In the genomic region with DNA sequence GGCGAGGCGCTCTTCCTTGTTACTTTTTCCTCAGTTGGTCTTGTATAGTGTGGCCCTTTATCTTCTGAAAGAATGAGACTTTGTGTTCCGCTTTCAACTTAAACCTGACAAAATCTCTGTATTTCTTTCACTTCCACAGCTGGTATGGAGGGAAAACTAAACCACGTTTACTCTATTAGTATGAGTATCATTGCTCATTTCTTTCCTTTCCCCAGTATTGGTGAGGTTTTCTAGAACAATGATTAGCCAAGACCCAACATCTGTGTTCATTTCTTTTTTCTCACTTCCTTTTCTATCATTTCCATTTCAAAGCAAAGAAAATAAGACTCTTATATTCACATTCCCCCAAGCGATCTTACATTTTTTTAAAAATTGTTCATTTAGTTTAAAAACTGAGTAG, we compare ENCODE assay signal across 19 cellular contexts.
DNase-seq lines count a peak whose midpoint lies in the region; ATAC-seq and TF ChIP-seq lines count a peak whose summit lies in the region.
"Had no signal": no experiment of that assay in that cellular context is flagged by ENCODE, and none has a peak within 500 bp of the region (broad histone marks: within the 10 kb centered on the region; RNA-seq: fewer than 3 reads in every experiment).

No MANE protein-coding gene starts in this region.

- no peak for DNase-seq in CD4-positive, alpha-beta T cell
- DNase-seq in SKM-1 treated with dmso at 0.1 percent for 144 hours (lab: John Stamatoyannopoulos, UW; ENCODE audit: unreplicated experiment) (no peak), GM19238 (ENCODE audit: insufficient read length, low spot score) (no peak), RKO (ENCODE audit: low spot score) (no peak)
- DNase-seq: ACHN; activated B cell treated with CpG ODN at 0.5 μM for 24 hours; activated T-cell treated with anti-CD3 and anti-CD28 coated beads, Interleukin-2, amount 50 U/mL, for 1 hour; dorsolateral prefrontal cortex; mesenchymal stem cell; NCI-H2081; OCI-M1; stimulated activated CD4-positive, alpha-beta T cell treated with anti-CD3 and anti-CD28 coated beads, Interleukin-12 subunit alpha, Interleukin-12 subunit beta, amount 100 ng/mL, for 4 hours; SW 1271; upper lobe of right lung had no signal

- CTCF ChIA-PET in CD4-positive, alpha-beta T cell (lab: Charles Lee) = no interaction called here

- no peaks in the 10 kb centered on the region for H3K36me3 Mint-ChIP-seq in CD4-positive, alpha-beta T cell (ENCODE audit: low read depth)

- no peak overlapping the region for H3K4me3 Mint-ChIP-seq in CD4-positive, alpha-beta T cell
- H3K4me3 Mint-ChIP-seq: activated B cell treated with CpG ODN at 0.5 μM for 24 hours had no signal

- no peak overlapping the region for H3K27ac Mint-ChIP-seq in CD4-positive, alpha-beta T cell
- H3K27ac Mint-ChIP-seq: activated B cell treated with CpG ODN at 0.5 μM for 24 hours had no signal

- H3K9me3 Mint-ChIP-seq in CD4-positive, alpha-beta T cell = no peaks in the 10 kb centered on the region
- H3K9me3 Mint-ChIP-seq: activated B cell treated with CpG ODN at 0.5 μM for 24 hours had no signal

- H3K9me3 ChIP-seq in CD4-positive, alpha-beta T cell (ENCODE audit: control insufficient read depth, low read length) = no peaks in the 10 kb centered on the region
- H3K9me3 ChIP-seq: ascending aorta, upper lobe of right lung had no signal

- TF ChIP-seq POLR2A in GM18505 (IDR thresholded peaks at IDR 0.05; ENCODE audit: borderline replicate concordance, extremely low read depth, insufficient read depth, insufficient read length) = no peak

- intact Hi-C loops in CD4-positive, alpha-beta T cell (cut with DNase I, micrococcal nuclease) = no loop called here

- peaks cover 22% of the 10 kb centered on the region for H3K27me3 Mint-ChIP-seq in CD4-positive, alpha-beta T cell

- ATAC-seq in GM18505 (IDR thresholded peaks at IDR 0.05; ENCODE audit: unreplicated experiment) (peak; percentile 89), GM19455 (IDR thresholded peaks at IDR 0.05; ENCODE audit: unreplicated experiment) (peak; percentile 72), HG02763 (IDR thresholded peaks at IDR 0.05; ENCODE audit: unreplicated experiment) (peak; percentile 91), HG03442 (IDR thresholded peaks at IDR 0.05; ENCODE audit: unreplicated experiment) (peak; percentile 86)
- no peak for ATAC-seq in CD4-positive, alpha-beta T cell (ENCODE audit: poor library complexity)
- ATAC-seq: upper lobe of right lung had no signal

- no peaks in the 10 kb centered on the region for H3K27me3 ChIP-seq in CD4-positive, alpha-beta T cell (ENCODE audit: control insufficient read depth, insufficient read depth, low read length)
- H3K27me3 ChIP-seq: ascending aorta, dorsolateral prefrontal cortex had no signal

- POLR2A ChIA-PET in CD4-positive, alpha-beta T cell (lab: Charles Lee) = no interaction called here

- H3K27ac ChIP-seq in CD4-positive, alpha-beta T cell (ENCODE audit: low read depth, low read length) = no peak overlapping the region
- H3K27ac ChIP-seq: ascending aorta, dorsolateral prefrontal cortex, upper lobe of right lung had no signal

- no peak for TF ChIP-seq CTCF in CD4-positive, alpha-beta T cell (IDR thresholded peaks at IDR 0.05)

- H3K4me1 Mint-ChIP-seq in CD4-positive, alpha-beta T cell (ENCODE audit: low read depth) = no peaks in the 10 kb centered on the region
- H3K4me1 Mint-ChIP-seq: activated B cell treated with CpG ODN at 0.5 μM for 24 hours had no signal
